Comparison of ENCODE assay signal across 2 cellular contexts in the genomic region with DNA sequence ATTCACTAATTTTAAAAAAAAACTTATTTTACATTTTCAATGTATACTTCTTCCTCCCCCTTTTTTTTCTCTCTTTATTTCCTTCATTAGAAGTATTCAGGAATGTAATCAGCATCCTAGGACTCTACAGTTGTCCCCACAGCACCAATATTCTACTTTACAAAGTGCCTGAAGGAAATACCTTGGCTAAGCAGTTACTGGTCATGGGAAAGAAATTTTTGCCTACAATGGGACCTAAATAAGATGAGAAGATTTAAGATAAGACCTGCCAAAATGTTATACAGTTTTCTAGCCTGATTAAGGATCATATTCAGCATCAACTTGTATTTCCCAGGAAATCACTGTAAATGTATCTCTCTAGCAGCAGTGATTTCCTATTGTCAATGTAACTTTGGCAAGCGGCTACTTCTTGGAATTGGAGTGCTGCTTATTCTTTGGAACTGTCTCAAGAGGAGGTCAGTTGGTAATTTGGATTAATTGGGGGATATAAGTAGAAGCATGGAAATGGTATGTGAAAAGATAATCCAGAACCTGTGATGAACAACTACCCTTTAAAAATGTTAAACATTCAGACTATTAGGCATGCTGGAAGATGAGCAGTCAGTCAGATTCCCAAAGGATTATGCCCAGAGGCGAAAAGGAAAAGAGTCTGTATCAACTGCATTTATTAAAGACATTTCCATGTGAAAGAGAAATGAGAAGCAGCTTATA.
TF ChIP-seq lines count a peak whose summit lies in the region.

No MANE protein-coding gene starts in this region.

TF ChIP-seq in IMR-90, 13 proteins besides CTCF, POLR2A, EP300 and RAD21:
- TF ChIP-seq RCOR1 (IDR thresholded peaks at IDR 0.05; ENCODE audit: insufficient replicate concordance, low read length) = no peak
- TF ChIP-seq CEBPB (IDR thresholded peaks at IDR 0.05; ENCODE audit: low read depth, low read length) = no peak
- no peak for TF ChIP-seq MAZ (IDR thresholded peaks at IDR 0.05; ENCODE audit: borderline replicate concordance, low read depth, low read length)
- no peak for TF ChIP-seq MXI1 (IDR thresholded peaks at IDR 0.05; ENCODE audit: borderline replicate concordance, low read depth, low read length)
- no peak for TF ChIP-seq BHLHE40 (IDR thresholded peaks at IDR 0.05; ENCODE audit: low read depth, low read length)
- TF ChIP-seq FOS (IDR thresholded peaks at IDR 0.05; ENCODE audit: low read depth, low read length) = no peak
- TF ChIP-seq CHD1 (IDR thresholded peaks at IDR 0.05; ENCODE audit: low read depth, low read length) = no peak
- TF ChIP-seq RFX5 (IDR thresholded peaks at IDR 0.05; ENCODE audit: low read depth, low read length) = no peak
TF ChIP-seq in IMR-90: peak in this region for 0.

TF ChIP-seq in endothelial cell of umbilical vein, 7 proteins besides CTCF, POLR2A, EP300 and RAD21:
- TF ChIP-seq GATA2 (IDR thresholded peaks at IDR 0.05; ENCODE audit: insufficient read depth, insufficient read length, low read depth, low read length) = no peak
- TF ChIP-seq, protein P1, sequence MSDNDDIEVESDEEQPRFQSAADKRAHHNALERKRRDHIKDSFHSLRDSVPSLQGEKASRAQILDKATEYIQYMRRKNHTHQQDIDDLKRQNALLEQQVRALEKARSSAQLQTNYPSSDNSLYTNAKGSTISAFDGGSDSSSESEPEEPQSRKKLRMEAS (IDR thresholded peaks at IDR 0.05; ENCODE audit: insufficient read depth, insufficient read length) = no peak
- no peak for TF ChIP-seq FOS (IDR thresholded peaks at IDR 0.05; ENCODE audit: borderline replicate concordance, insufficient read depth, low read length)
- no peak for TF ChIP-seq EZH2 (IDR thresholded peaks at IDR 0.05; ENCODE audit: borderline replicate concordance, low read depth, low read length, severe bottlenecking)
- TF ChIP-seq POLR2AphosphoS5 (IDR thresholded peaks at IDR 0.05; ENCODE audit: insufficient read depth, low read depth, low read length) = no peak
